Comparison of ENCODE assay signal across 13 cellular contexts in genomic region chr20:4546786-4547185, GRCh38.
DNase-seq lines count a peak whose midpoint lies in the region; ATAC-seq and TF ChIP-seq lines count a peak whose summit lies in the region.
"Had no signal": no experiment of that assay in that cellular context is flagged by ENCODE, and none has a peak within 500 bp of the region (broad histone marks: within the 10 kb centered on the region; RNA-seq: fewer than 3 reads in every experiment).

No MANE protein-coding gene starts in this region.

- TF ChIP-seq POLR2A in upper lobe of left lung (IDR thresholded peaks at IDR 0.05) = no peak

- H3K27ac ChIP-seq in SK-N-SH (ENCODE audit: low read depth in 2 of 2, low read length in 1 of 2) (peak overlapping the region in 1 of 2 experiments; percentile 83; a peak in 2 of 4 replicates), fibroblast of lung (ENCODE audit: insufficient read depth, low read length) (no peak overlapping the region), upper lobe of left lung (no peak overlapping the region)

- H3K9ac ChIP-seq in SK-N-SH = peak overlapping the region; percentile 14
- H3K9ac ChIP-seq in fibroblast of lung (ENCODE audit: insufficient read depth, low read length) = no peak overlapping the region
- H3K9ac ChIP-seq in skeletal muscle satellite cell (ENCODE audit: low read depth, low read length) = peak overlapping the region; percentile 40

- POLR2A ChIA-PET in SK-N-SH (lab: Yijun Ruan, JAX) = no interaction called here

- ATAC-seq in HG02852 (IDR thresholded peaks at IDR 0.05; ENCODE audit: unreplicated experiment) (no peak), upper lobe of left lung (ENCODE audit: low FRiP score in 2 of 2) (no peak)

- CTCF ChIA-PET in SK-N-SH (lab: Yijun Ruan, JAX) = no interaction called here

- H3K4me2 ChIP-seq in SK-N-SH (peak overlapping the region; percentile 43; the same call in 1 of the 2 replicates), fibroblast of lung (ENCODE audit: extremely low read depth, insufficient read depth, low read length) (no peak overlapping the region), skeletal muscle satellite cell (ENCODE audit: low read length) (peak overlapping the region; percentile 58)

- H3K9me3 ChIP-seq in SK-N-SH (no peaks in the 10 kb centered on the region), fibroblast of lung (ENCODE audit: control insufficient read depth, insufficient read depth, low read depth, low read length) (no peaks in the 10 kb centered on the region), skeletal muscle satellite cell (replicated peaks; ENCODE audit: low read length) (peaks cover 4% of the 10 kb centered on the region), upper lobe of left lung (peaks cover 0 to 4% (median 3%) of the 10 kb centered on the region in 4 donors)

- H3K4me3 Mint-ChIP-seq in T-helper 2 cell treated with Interferon-gamma antibody and Interleukin-4, amounts not matched to agents 5 μg/mL and 100 μg/mL, for 36 hours = no peak overlapping the region
- H3K4me3 Mint-ChIP-seq: nephron had no signal

- peaks cover 28% of the 10 kb centered on the region for H3K27me3 Mint-ChIP-seq in T-helper 2 cell treated with Interferon-gamma antibody and Interleukin-4, amounts not matched to agents 5 μg/mL and 100 μg/mL, for 36 hours (ENCODE audit: low read depth)

- no peak overlapping the region for H3K4me3 ChIP-seq in SK-N-SH (ENCODE audit: low read depth in 2 of 2, low read length in 1 of 2)
- H3K4me3 ChIP-seq in fibroblast of lung (replicated peaks in 1 of 4; ENCODE audit: control extremely low read depth in 1 of 4, insufficient read depth in 1 of 4, low read depth in 3 of 4, low read length in 4 of 4) = no peak overlapping the region
- H3K4me3 ChIP-seq in skeletal muscle satellite cell (ENCODE audit: low read length) = no peak overlapping the region
- no peak overlapping the region for H3K4me3 ChIP-seq in upper lobe of left lung

- DNase-seq in H4 (ENCODE audit: low spot score) (peak; percentile 18), SK-N-SH (no peak), fibroblast of lung (ENCODE audit: low read depth in 2 of 2) (peak; percentile 80 to 92), NCI-H1092 treated with DMSO at 0.1 percent for 48 hours (lab: John Stamatoyannopoulos, UW) (no peak), upper lobe of left lung (no peak)
- DNase-seq in T-helper 2 cell treated with Interferon-gamma antibody and Interleukin-4, amounts not matched to agents 5 μg/mL and 100 μg/mL, for 36 hours (ENCODE audit: low spot score) = no peak
- DNase-seq: DMS79 treated with DMSO at 0.1 percent for 48 hours, kidney, NCI-H1930, T-helper 9 cell had no signal

- H3K4me1 ChIP-seq in SK-N-SH (ENCODE audit: control insufficient read depth in 1 of 2, insufficient read depth in 2 of 2, low read depth in 1 of 2, low read length in 1 of 2) (peaks cover 0 to 25% of the 10 kb centered on the region in 2 experiments; a peak in 2 of 4 replicates), fibroblast of lung (ENCODE audit: control insufficient read depth, extremely low read depth, insufficient read depth, low read length) (peaks cover 31% of the 10 kb centered on the region), skeletal muscle satellite cell (ENCODE audit: control insufficient read depth, insufficient read depth, low read length) (peaks cover 46% of the 10 kb centered on the region), upper lobe of left lung (no peaks in the 10 kb centered on the region)

- no peak for TF ChIP-seq RAD21 in SK-N-SH (IDR thresholded peaks at IDR 0.05; ENCODE audit: low read length)

- no peaks in the 10 kb centered on the region for H3K79me2 ChIP-seq in SK-N-SH (ENCODE audit: insufficient read depth)
- no peaks in the 10 kb centered on the region for H3K79me2 ChIP-seq in fibroblast of lung (ENCODE audit: control insufficient read depth, insufficient read depth, low read length)

- TF ChIP-seq CTCF in SK-N-SH (IDR thresholded peaks at IDR 0.05) (no peak), fibroblast of lung (conservative IDR thresholded peaks at IDR 0.05 in 1 of 2, IDR thresholded peaks at IDR 0.05 in 1 of 2; ENCODE audit: low read depth in 1 of 2, low read length in 2 of 2) (no peak), upper lobe of left lung (IDR thresholded peaks at IDR 0.05) (no peak)

- no peaks in the 10 kb centered on the region for H3K27me3 ChIP-seq in SK-N-SH (ENCODE audit: insufficient read depth)
- no peaks in the 10 kb centered on the region for H3K27me3 ChIP-seq in fibroblast of lung (ENCODE audit: control insufficient read depth, insufficient read depth, low read length)
- H3K27me3 ChIP-seq in skeletal muscle satellite cell (ENCODE audit: control insufficient read depth, insufficient read depth, low read length) = no peaks in the 10 kb centered on the region
- H3K27me3 ChIP-seq in upper lobe of left lung = no peaks in the 10 kb centered on the region

- H3F3A ChIP-seq in SK-N-SH (replicated peaks; ENCODE audit: insufficient read depth) = peaks cover 28% of the 10 kb centered on the region

- H3K9me2 ChIP-seq in SK-N-SH = no peaks in the 10 kb centered on the region

- 1% methylated on average over 2 of the region's 2 CpGs for WGBS in SK-N-SH (ENCODE audit: low lambda C conversion rate)
- WGBS in upper lobe of left lung, 2 donors = 91 to 96% methylated on average over 2 of the region's 2 CpGs

- H3K4me1 Mint-ChIP-seq in T-helper 2 cell treated with Interferon-gamma antibody and Interleukin-4, amounts not matched to agents 5 μg/mL and 100 μg/mL, for 36 hours (ENCODE audit: low read depth) = no peaks in the 10 kb centered on the region
- H3K4me1 Mint-ChIP-seq: nephron had no signal

- peak in 1 of 2 experiments; percentile 78; a peak in 2 of 4 replicates for TF ChIP-seq EP300 in SK-N-SH (IDR thresholded peaks at IDR 0.05; ENCODE audit: borderline replicate concordance in 1 of 2, low read depth in 1 of 2, low read length in 1 of 2)
- TF ChIP-seq EP300 in upper lobe of left lung (IDR thresholded peaks at IDR 0.05) = no peak

- no peaks in the 10 kb centered on the region for H3K36me3 Mint-ChIP-seq in T-helper 2 cell treated with Interferon-gamma antibody and Interleukin-4, amounts not matched to agents 5 μg/mL and 100 μg/mL, for 36 hours (ENCODE audit: low read depth)

- no peak overlapping the region for H3K27ac Mint-ChIP-seq in T-helper 2 cell treated with Interferon-gamma antibody and Interleukin-4, amounts not matched to agents 5 μg/mL and 100 μg/mL, for 36 hours
- H3K27ac Mint-ChIP-seq: nephron had no signal

- H4K20me1 ChIP-seq in SK-N-SH (ENCODE audit: insufficient read depth) (no peaks in the 10 kb centered on the region), fibroblast of lung (ENCODE audit: control insufficient read depth, extremely low read depth, insufficient read depth, low read length) (no peaks in the 10 kb centered on the region)

- H3K36me3 ChIP-seq in SK-N-SH (replicated peaks in 1 of 2; ENCODE audit: control insufficient read depth in 1 of 2, insufficient read depth in 2 of 2, low read length in 1 of 2) = no peaks in the 10 kb centered on the region
- H3K36me3 ChIP-seq in fibroblast of lung (ENCODE audit: control insufficient read depth, insufficient read depth, low read length) = no peaks in the 10 kb centered on the region
- no peaks in the 10 kb centered on the region for H3K36me3 ChIP-seq in skeletal muscle satellite cell (ENCODE audit: insufficient read depth, low read length)
- H3K36me3 ChIP-seq in upper lobe of left lung = no peaks in the 10 kb centered on the region

- no peak overlapping the region for H2AFZ ChIP-seq in SK-N-SH (ENCODE audit: low read depth)
- H2AFZ ChIP-seq in fibroblast of lung (ENCODE audit: low read length) = no peak overlapping the region

- no peaks in the 10 kb centered on the region for H3K9me3 Mint-ChIP-seq in T-helper 2 cell treated with Interferon-gamma antibody and Interleukin-4, amounts not matched to agents 5 μg/mL and 100 μg/mL, for 36 hours
- H3K9me3 Mint-ChIP-seq: nephron had no signal

TF ChIP-seq in SK-N-SH, 30 proteins besides CTCF, POLR2A, EP300 and RAD21 (continues in another document):
- no peak for TF ChIP-seq FOXJ3 (CRISPR knock-in tag; IDR thresholded peaks at IDR 0.05)
- TF ChIP-seq FOSL2 (IDR thresholded peaks at IDR 0.05; ENCODE audit: borderline replicate concordance, low read depth) = peak; percentile 98
- no peak for TF ChIP-seq IRF3 (IDR thresholded peaks at IDR 0.05; ENCODE audit: low read depth, low read length)
- TF ChIP-seq NRF1 (IDR thresholded peaks at IDR 0.05; ENCODE audit: low read depth, low read length) = no peak
- TF ChIP-seq, protein P1, sequence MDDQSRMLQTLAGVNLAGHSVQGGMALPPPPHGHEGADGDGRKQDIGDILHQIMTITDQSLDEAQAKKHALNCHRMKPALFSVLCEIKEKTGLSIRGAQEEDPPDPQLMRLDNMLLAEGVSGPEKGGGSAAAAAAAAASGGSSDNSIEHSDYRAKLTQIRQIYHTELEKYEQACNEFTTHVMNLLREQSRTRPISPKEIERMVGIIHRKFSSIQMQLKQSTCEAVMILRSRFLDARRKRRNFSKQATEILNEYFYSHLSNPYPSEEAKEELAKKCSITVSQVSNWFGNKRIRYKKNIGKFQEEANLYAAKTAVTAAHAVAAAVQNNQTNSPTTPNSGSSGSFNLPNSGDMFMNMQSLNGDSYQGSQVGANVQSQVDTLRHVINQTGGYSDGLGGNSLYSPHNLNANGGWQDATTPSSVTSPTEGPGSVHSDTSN (IDR thresholded peaks at IDR 0.05) = no peak
- peak; percentile 42; the same call in 1 of the 2 replicates for TF ChIP-seq YY1 (IDR thresholded peaks at IDR 0.05; ENCODE audit: low read depth)
- TF ChIP-seq SMC3 (IDR thresholded peaks at IDR 0.05; ENCODE audit: low read depth, low read length) = no peak
- TF ChIP-seq SIN3A (IDR thresholded peaks at IDR 0.05; ENCODE audit: borderline replicate concordance, low read depth, low read length) = no peak
- TF ChIP-seq RFX5 (IDR thresholded peaks at IDR 0.05; ENCODE audit: low read length) = no peak
- no peak for TF ChIP-seq TAF1 (IDR thresholded peaks at IDR 0.05; ENCODE audit: borderline replicate concordance, low read depth, low read length)

Comparison
In these comparisons a context has a peak if more than half of its experiments do, and no peak if none do; other contexts are left out.
1. DNase-seq: peak in H4 (single experiment) and fibroblast of lung (2 of 2); none in SK-N-SH (single experiment), NCI-H1092 treated with DMSO at 0.1 percent for 48 hours (single experiment), upper lobe of left lung (0 of 2) and T-helper 2 cell treated with Interferon-gamma antibody and Interleukin-4, amounts not matched to agents 5 μg/mL and 100 μg/mL, for 36 hours (single experiment).